Comparison of ENCODE assay signal across 17 cellular contexts in the genomic region with DNA sequence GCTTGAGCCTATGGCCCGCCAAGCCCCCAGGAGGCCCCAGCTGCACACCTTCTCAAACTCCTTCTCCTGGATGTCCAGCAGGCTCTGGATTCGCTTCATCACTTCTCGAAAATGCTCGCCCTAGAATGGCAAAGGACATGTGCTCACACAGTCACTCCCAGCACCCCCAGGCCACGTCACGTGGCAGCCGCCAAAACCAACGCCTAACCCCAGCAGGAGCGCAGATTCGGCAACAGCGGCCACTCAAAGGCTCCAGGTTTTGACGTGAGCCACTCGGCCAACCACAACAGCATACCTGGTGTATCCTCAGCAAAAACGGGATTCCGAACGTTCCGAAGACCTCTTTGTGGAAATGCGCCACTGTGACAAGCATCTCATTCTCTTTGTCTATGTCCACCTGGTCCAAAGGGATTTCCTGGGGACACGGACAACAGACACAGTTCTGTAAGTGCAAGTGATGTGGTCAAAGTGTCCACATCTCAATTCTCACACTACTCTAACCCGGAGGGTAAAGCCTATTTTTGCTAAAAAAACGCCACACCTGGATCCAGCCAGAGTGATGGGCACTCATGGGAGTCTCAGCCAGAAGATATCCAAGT. TPM values are rescaled to one million over a fixed set of nuclear protein-coding genes. Genes with fewer than 3 reads are reported as not detected.
"Had no signal": no experiment of that assay in that cellular context is flagged by ENCODE, and none has a peak within 500 bp of the region (broad histone marks: within the 10 kb centered on the region; RNA-seq: fewer than 3 reads in every experiment).

No MANE protein-coding gene starts in this region.

- H3K4me3 Mint-ChIP-seq: activated CD4-positive, alpha-beta T cell treated with anti-CD3 and anti-CD28 coated beads, Interleukin-2, amount 10 ng/mL, durations not matched to agents 24 days and 14 days; dendritic cell treated with granulocyte-macrophage colony-stimulating factor and Interleukin-4, amounts not matched to agents 40 ng/mL and 50 ng/mL, for 4 days; stimulated activated naive CD8-positive, alpha-beta T cell treated with anti-CD3 and anti-CD28 coated beads, Interleukin-15, Interleukin-2, amounts not matched to agents 100 ng/mL and 50 ng/mL, for 24 hours had no signal

- H3K4me2 ChIP-seq: hepatocyte had no signal

- DNase-seq: activated CD4-positive, alpha-beta T cell treated with anti-CD3 and anti-CD28 coated beads, Interleukin-2, amount 10 ng/mL, durations not matched to agents 24 days and 14 days; erythroblast; naive thymus-derived CD8-positive, alpha-beta T cell; stimulated activated CD4-positive, alpha-beta T cell treated with anti-CD3 and anti-CD28 coated beads, Interleukin-2, amount 100 ng/mL, for 48 hours had no signal

- H3K9me3 Mint-ChIP-seq: activated CD4-positive, alpha-beta T cell treated with anti-CD3 and anti-CD28 coated beads, Interleukin-2, amount 10 ng/mL, durations not matched to agents 24 days and 14 days; dendritic cell treated with granulocyte-macrophage colony-stimulating factor and Interleukin-4, amounts not matched to agents 40 ng/mL and 50 ng/mL, for 4 days; naive thymus-derived CD8-positive, alpha-beta T cell; stimulated activated naive CD8-positive, alpha-beta T cell treated with anti-CD3 and anti-CD28 coated beads, Interleukin-15, Interleukin-2, amounts not matched to agents 100 ng/mL and 50 ng/mL, for 24 hours had no signal

- H3K27ac Mint-ChIP-seq: activated CD4-positive, alpha-beta T cell treated with anti-CD3 and anti-CD28 coated beads, Interleukin-2, amount 10 ng/mL, durations not matched to agents 24 days and 14 days; dendritic cell treated with granulocyte-macrophage colony-stimulating factor and Interleukin-4, amounts not matched to agents 40 ng/mL and 50 ng/mL, for 4 days; stimulated activated naive CD8-positive, alpha-beta T cell treated with anti-CD3 and anti-CD28 coated beads, Interleukin-15, Interleukin-2, amounts not matched to agents 100 ng/mL and 50 ng/mL, for 24 hours had no signal

- ATAC-seq: mucosa of descending colon; naive thymus-derived CD8-positive, alpha-beta T cell; sciatic nerve had no signal

- H3K27me3 Mint-ChIP-seq: activated CD4-positive, alpha-beta T cell treated with anti-CD3 and anti-CD28 coated beads, Interleukin-2, amount 10 ng/mL, durations not matched to agents 24 days and 14 days; dendritic cell treated with granulocyte-macrophage colony-stimulating factor and Interleukin-4, amounts not matched to agents 40 ng/mL and 50 ng/mL, for 4 days; naive thymus-derived CD8-positive, alpha-beta T cell; stimulated activated naive CD8-positive, alpha-beta T cell treated with anti-CD3 and anti-CD28 coated beads, Interleukin-15, Interleukin-2, amounts not matched to agents 100 ng/mL and 50 ng/mL, for 24 hours had no signal

- H3K79me2 ChIP-seq: hepatocyte had no signal

- H3K4me3 ChIP-seq: hepatocyte, lung, mucosa of descending colon, SK-N-MC had no signal

- H2AFZ ChIP-seq: hepatocyte had no signal

- H3K9me3 ChIP-seq: mucosa of descending colon had no signal

- H3K27ac ChIP-seq: hepatocyte, SK-N-MC had no signal

- H3K27me3 ChIP-seq: hepatocyte had no signal

RNA-seq across cellular contexts. Expression of a gene that starts 12.7 kb away (rescaled TPM):
- total RNA-seq: activated CD4-positive, alpha-beta T cell treated with anti-CD3 and anti-CD28 coated beads, Interleukin-2, amount 10 ng/mL, durations not matched to agents 24 days and 14 days; activated CD8-positive, alpha-beta memory T cell treated with anti-CD3 and anti-CD28 coated beads for 36 hours; hepatocyte; lung; mucosa of descending colon; naive thymus-derived CD8-positive, alpha-beta T cell; omental fat pad; pulmonary artery endothelial cell; sciatic nerve; T-helper 1 cell treated with Interleukin-12 subunit alpha and Interleukin-12 subunit beta and Interleukin-4 antibody, amounts not matched to agents 30 ng/mL and 1 ng/mL, for 36 hours; temporal lobe; urinary bladder had no signal
- polyA plus RNA-seq: hepatocyte; lung; naive thymus-derived CD8-positive, alpha-beta T cell; urinary bladder had no signal
